Comparison of ENCODE assay signal across 19 cellular contexts in the genomic region with DNA sequence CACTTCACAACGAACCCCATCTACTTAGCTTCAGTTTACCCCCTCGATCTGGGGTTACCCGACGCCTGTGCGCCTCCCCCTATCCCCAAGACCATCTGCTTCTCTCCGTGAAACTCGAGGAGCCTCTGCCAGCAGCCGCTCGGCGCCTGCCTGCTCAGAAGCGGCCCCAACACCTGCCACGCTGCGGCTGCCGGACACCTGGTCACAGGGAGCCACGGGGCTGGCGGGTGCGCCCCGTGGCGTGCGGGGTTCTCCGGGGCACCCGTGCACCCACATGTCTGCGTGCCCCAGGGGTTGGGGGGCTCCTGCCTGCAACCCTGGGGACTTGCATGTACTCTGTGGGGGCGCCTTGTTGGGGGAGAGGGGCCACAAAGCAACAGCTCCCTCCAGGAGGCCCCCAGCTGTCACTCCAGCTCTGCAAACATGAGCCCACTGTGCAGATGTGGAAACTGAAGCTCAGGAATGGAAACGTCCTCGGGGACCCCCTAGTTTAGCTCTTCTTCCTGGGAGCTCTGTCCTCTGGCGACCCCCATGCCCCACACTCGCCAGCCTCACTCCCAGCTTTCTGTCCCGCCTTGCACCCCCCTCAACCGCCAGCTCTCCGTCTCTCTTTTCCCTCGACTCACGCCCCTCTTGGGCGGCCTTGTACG. TPM values are rescaled to one million over a fixed set of nuclear protein-coding genes. Genes with fewer than 3 reads are reported as not detected.
DNase-seq lines count a peak whose midpoint lies in the region; ATAC-seq and TF ChIP-seq lines count a peak whose summit lies in the region.
"Had no signal": no experiment of that assay in that cellular context is flagged by ENCODE, and none has a peak within 500 bp of the region (broad histone marks: within the 10 kb centered on the region; RNA-seq: fewer than 3 reads in every experiment).

No MANE protein-coding gene starts in this region.

- no peak overlapping the region for H3K9ac ChIP-seq in IMR-90 (ENCODE audit: low read depth, low read length)

- no peak overlapping the region for H3K4me2 ChIP-seq in IMR-90 (ENCODE audit: low read depth, low read length)

- H3K27me3 ChIP-seq in IMR-90 (ENCODE audit: control insufficient read depth, insufficient read depth, low read length): no peaks in the 10 kb centered on the region
- H3K27me3 ChIP-seq: brain microvascular endothelial cell, foreskin keratinocyte, sigmoid colon had no signal

- CTCF ChIA-PET in IMR-90 (lab: Yijun Ruan, JAX) (interaction anchor here (0.6 to 1.1 kb wide), 3 partner anchors 13 to 69 kb away, joined by 3 to 5 read pairs (median 3); no protein-coding TSS in a partner anchor), T-cell (lab: Charles Lee) (no interaction called here)

- 81% methylated on average over 17 of the region's 35 CpGs; no CpG with 5 or more reads in 1 of the 2 experiments for WGBS in IMR-90 (ENCODE audit: extremely low coverage in 2 of 2, insufficient read length in 1 of 2), 2 experiments

- DNase-seq in NCI-H345 (lab: John Stamatoyannopoulos, UW) (peak; percentile 19), NCI-H345 treated with DMSO at 0.1 percent for 48 hours (lab: John Stamatoyannopoulos, UW; ENCODE audit: unreplicated experiment) (no peak), IMR-90 (no peak), left kidney (ENCODE audit: low read depth, low spot score) (peak; percentile 59), T-cell (no peak), mesenteric fat pad (ENCODE audit: low spot score) (no peak)
- DNase-seq: activated CD4-positive, alpha-beta T cell treated with anti-CD3 and anti-CD28 coated beads for 1 hour; brain microvascular endothelial cell; cortex of kidney; foreskin keratinocyte; mucosa of descending colon; NCI-H2227 treated with DMSO at 0.1 percent for 48 hours; occipital lobe; sigmoid colon; T1000 had no signal

- H3K4me1 Mint-ChIP-seq in T-cell: no peaks in the 10 kb centered on the region
- H3K4me1 Mint-ChIP-seq: activated T-helper 17 cell treated with anti-CD3 and anti-CD28 coated beads, Interleukin-2, amount 50 U/mL, for 72 hours had no signal

- H3K27me3 Mint-ChIP-seq in T-cell: peaks cover 5 to 9% of the 10 kb centered on the region in 2 donors

- no peak overlapping the region for H4K5ac ChIP-seq in IMR-90 (ENCODE audit: low read depth, low read length)

- no peak overlapping the region for H2BK120ac ChIP-seq in IMR-90 (ENCODE audit: low read depth, low read length)

- H3K9me3 Mint-ChIP-seq in T-cell: no peaks in the 10 kb centered on the region
- H3K9me3 Mint-ChIP-seq: activated T-helper 17 cell treated with anti-CD3 and anti-CD28 coated beads, Interleukin-2, amount 50 U/mL, for 72 hours; IgD-negative memory B cell had no signal

- POLR2A ChIA-PET in IMR-90 (lab: Charles Lee; ENCODE audit: unreplicated experiment): interaction anchor here (0.6 kb wide), 1 partner anchor 60 kb away, joined by 7 read pairs; no protein-coding TSS in a partner anchor
- POLR2A ChIA-PET in T-cell (lab: Charles Lee): no interaction called here

- no peak overlapping the region for H2BK20ac ChIP-seq in IMR-90 (ENCODE audit: low read depth, low read length)

- H3K23ac ChIP-seq in IMR-90 (ENCODE audit: low read depth, low read length): no peak overlapping the region

- H2AFZ ChIP-seq in IMR-90 (replicated peaks; ENCODE audit: low read length, poor library complexity): peak overlapping the region; percentile 43

- no peak for TF ChIP-seq CTCF in IMR-90 (conservative IDR thresholded peaks at IDR 0.05; ENCODE audit: low read depth, low read length)

- H3K36me3 ChIP-seq in IMR-90 (ENCODE audit: control insufficient read depth, insufficient read depth, low read length): no peaks in the 10 kb centered on the region
- H3K36me3 ChIP-seq: brain microvascular endothelial cell, sigmoid colon had no signal

- no peaks in the 10 kb centered on the region for H3K36me3 Mint-ChIP-seq in T-cell
- H3K36me3 Mint-ChIP-seq: IgD-negative memory B cell had no signal

- no peaks in the 10 kb centered on the region for H4K20me1 ChIP-seq in IMR-90 (ENCODE audit: insufficient read depth, low read length)

- H3K27ac ChIP-seq in IMR-90 (ENCODE audit: insufficient read depth, low read length): no peak overlapping the region
- H3K27ac ChIP-seq: brain microvascular endothelial cell, foreskin keratinocyte, sigmoid colon had no signal

- intact Hi-C loops in IMR-90 (cut with micrococcal nuclease): no loop called here

- no TSS peak for BruUV-seq in IMR-90 (replicated peaks; lab: Mats Ljungman, UMichigan)

- H3K9me3 ChIP-seq in IMR-90 (ENCODE audit: control insufficient read depth, insufficient read depth, low read length): no peaks in the 10 kb centered on the region
- H3K9me3 ChIP-seq: mucosa of descending colon, sigmoid colon had no signal

- no peak overlapping the region for H2BK5ac ChIP-seq in IMR-90 (ENCODE audit: low read depth, low read length, poor library complexity, severe bottlenecking)

- TF ChIP-seq RAD21 in IMR-90 (IDR thresholded peaks at IDR 0.05; ENCODE audit: low read length): no peak

- H3K18ac ChIP-seq in IMR-90 (ENCODE audit: low read depth, low read length): no peak overlapping the region

- dilution Hi-C loops in IMR-90 (cut with HindIII; ENCODE audit: low sequenced_read_pairs, unreplicated experiment): no loop called here

- H3K27ac Mint-ChIP-seq in T-cell: no peak overlapping the region
- H3K27ac Mint-ChIP-seq: activated T-helper 17 cell treated with anti-CD3 and anti-CD28 coated beads, Interleukin-2, amount 50 U/mL, for 72 hours; IgD-negative memory B cell had no signal

- no peak overlapping the region for H2AK5ac ChIP-seq in IMR-90 (ENCODE audit: low read depth, low read length)

- H3K56ac ChIP-seq in IMR-90 (ENCODE audit: extremely low read depth, insufficient read depth, low read length): no peak overlapping the region

- no peak overlapping the region for H3K4me3 Mint-ChIP-seq in T-cell
- H3K4me3 Mint-ChIP-seq: activated T-helper 17 cell treated with anti-CD3 and anti-CD28 coated beads, Interleukin-2, amount 50 U/mL, for 72 hours; IgD-negative memory B cell had no signal

- ATAC-seq in IMR-90 (ENCODE audit: low read depth): no peak
- ATAC-seq in T-cell (replicated peaks in 1 of 4): no peak
- ATAC-seq: activated T-helper 17 cell treated with anti-CD3 and anti-CD28 coated beads, Interleukin-2, amount 50 U/mL, for 72 hours had no signal

- in situ Hi-C loops in IMR-90 (cut with MboI; ENCODE audit: low sequenced_read_pairs): no loop called here

- H2BK15ac ChIP-seq in IMR-90 (ENCODE audit: low read depth, low read length): no peak overlapping the region

- TF ChIP-seq POLR2A in IMR-90 (IDR thresholded peaks at IDR 0.05; ENCODE audit: low read depth, low read length): no peak

- no peak overlapping the region for H4K91ac ChIP-seq in IMR-90 (ENCODE audit: insufficient read depth, low read depth, low read length)

- no peak overlapping the region for H3K4me3 ChIP-seq in IMR-90 (ENCODE audit: insufficient read depth, low read depth, low read length)
- H3K4me3 ChIP-seq: mucosa of descending colon, sigmoid colon had no signal

- no peak overlapping the region for H3K4ac ChIP-seq in IMR-90 (ENCODE audit: low read depth, low read length)

- no peaks in the 10 kb centered on the region for H3K4me1 ChIP-seq in IMR-90 (ENCODE audit: control insufficient read depth, insufficient read depth, low read length)
- H3K4me1 ChIP-seq: foreskin keratinocyte, sigmoid colon had no signal

- H4K8ac ChIP-seq in IMR-90 (ENCODE audit: low read depth in 2 of 2, low read length in 2 of 2): no peak overlapping the region

- no peak overlapping the region for H2AK9ac ChIP-seq in IMR-90 (replicated peaks; ENCODE audit: low read depth, low read length, poor library complexity)

- no peaks in the 10 kb centered on the region for H3K9me1 ChIP-seq in IMR-90 (ENCODE audit: insufficient read depth, low read length)

- no peaks in the 10 kb centered on the region for H3K79me1 ChIP-seq in IMR-90 (ENCODE audit: low read depth in 1 of 2, low read length in 2 of 2)

- no peak overlapping the region for H3K14ac ChIP-seq in IMR-90 (replicated peaks; ENCODE audit: low read depth, low read length)

TF ChIP-seq in IMR-90, 13 proteins besides CTCF, POLR2A, EP300 and RAD21 (continues in another document):
- no peak for TF ChIP-seq MAFK (IDR thresholded peaks at IDR 0.05; ENCODE audit: low read depth, low read length)
- TF ChIP-seq MAZ (IDR thresholded peaks at IDR 0.05; ENCODE audit: borderline replicate concordance, low read depth, low read length): no peak
- TF ChIP-seq SMC3 (IDR thresholded peaks at IDR 0.05; ENCODE audit: low read depth, low read length): no peak
- no peak for TF ChIP-seq RFX5 (IDR thresholded peaks at IDR 0.05; ENCODE audit: low read depth, low read length)
- TF ChIP-seq RCOR1 (IDR thresholded peaks at IDR 0.05; ENCODE audit: insufficient replicate concordance, low read length): no peak
- TF ChIP-seq MXI1 (IDR thresholded peaks at IDR 0.05; ENCODE audit: borderline replicate concordance, low read depth, low read length): no peak
- TF ChIP-seq CHD1 (IDR thresholded peaks at IDR 0.05; ENCODE audit: low read depth, low read length): no peak

RNA-seq across cellular contexts. Expression of gene SEMA6B, which starts 7.0 kb away (rescaled TPM):
- total RNA-seq in IMR-90 (2012; rRNA removed) (0.18 and 0.28 TPM in 2 replicates), T-cell (under 1 TPM in 3 of 5 donors, not detected in 2; 0.25 to 0.43 (median 0.32) TPM), mesenteric fat pad (35.1 TPM)
- polyA plus RNA-seq in IMR-90 (2012; rRNA removed): 0.72 and 0.73 TPM in 2 replicates
- 0.63 and 1.6 TPM in 2 replicates for polyA plus RNA-seq in IMR-90 (2012; cell fraction: cytosol; rRNA removed)
- 0.31 and 0.55 TPM in 2 replicates for polyA plus RNA-seq in IMR-90 (2012; cell fraction: nucleus; rRNA removed; ENCODE audit: low replicate concordance)
- polyA plus RNA-seq: IgD-negative memory B cell had no signal

RNA-seq across cellular contexts. Expression of gene LRG1, which starts 26.7 kb away (rescaled TPM):
- total RNA-seq in IMR-90 (2012; rRNA removed): not detected in 2 replicates
- polyA plus RNA-seq in IMR-90 (2012; rRNA removed): 0.03 TPM in 1 of 2 replicates, not detected in the other
- polyA plus RNA-seq in IMR-90 (2012; cell fraction: cytosol; rRNA removed): 0.01 and 0.07 TPM in 2 replicates
- not detected in 2 replicates for polyA plus RNA-seq in IMR-90 (2012; cell fraction: nucleus; rRNA removed; ENCODE audit: low replicate concordance)
- total RNA-seq in T-cell: under 1 TPM in 3 of 5 donors, not detected in 2; 0.13 to 0.32 (median 0.19) TPM
- total RNA-seq in mesenteric fat pad: 4.0 TPM
- total RNA-seq: A673, occipital lobe had no signal

RNA-seq across cellular contexts. Expression of gene PLIN5, which starts 31.5 kb away (rescaled TPM):
- total RNA-seq in IMR-90 (2012; rRNA removed) (not detected in 2 replicates), T-cell (1 to 10 TPM in 2 of 5 donors, under 1 TPM in 3; 0.14 to 2.3 (median 0.99) TPM), mesenteric fat pad (62.5 TPM)
- polyA plus RNA-seq in IMR-90 (2012; rRNA removed): not detected in 2 replicates
- 0.03 and 0.05 TPM in 2 replicates for polyA plus RNA-seq in IMR-90 (2012; cell fraction: cytosol; rRNA removed)
- 0.36 and 0.41 TPM in 2 replicates for polyA plus RNA-seq in IMR-90 (2012; cell fraction: nucleus; rRNA removed; ENCODE audit: low replicate concordance)
- total RNA-seq: foreskin keratinocyte, SK-MEL-5 had no signal
- polyA plus RNA-seq: foreskin keratinocyte, IgD-negative memory B cell had no signal

RNA-seq across cellular contexts. Expression of gene PLIN4, which starts 48.2 kb away (rescaled TPM):
- total RNA-seq in IMR-90 (2012; rRNA removed) (under 0.01 TPM in 2 replicates), T-cell (under 1 TPM in 3 of 5 donors, not detected in 2; 0.06 to 0.16 (median 0.15) TPM), mesenteric fat pad (2,078 TPM)
- polyA plus RNA-seq in IMR-90 (2012; rRNA removed): 0.07 and 0.09 TPM in 2 replicates
- 0.09 and 0.10 TPM in 2 replicates for polyA plus RNA-seq in IMR-90 (2012; cell fraction: cytosol; rRNA removed)
- 0.09 and 0.20 TPM in 2 replicates for polyA plus RNA-seq in IMR-90 (2012; cell fraction: nucleus; rRNA removed; ENCODE audit: low replicate concordance)

Comparison
In these comparisons a context has a peak if more than half of its experiments do, and no peak if none do; other contexts are left out.
1. DNase-seq: peak in NCI-H345 (single experiment) and left kidney (single experiment); none in NCI-H345 treated with DMSO at 0.1 percent for 48 hours (single experiment), IMR-90 (single experiment), T-cell (0 of 34) and mesenteric fat pad (single experiment).
2. RNA of gene SEMA6B, which starts 7.0 kb away (total RNA-seq): 35.1 TPM in mesenteric fat pad (single experiment); 0.25 to 0.43 TPM in T-cell and 0.18 to 0.28 TPM in IMR-90; every median in the first group is over 10 times any median in the second.
3. RNA of gene PLIN5, which starts 31.5 kb away (total RNA-seq): 62.5 TPM in mesenteric fat pad (single experiment); 0.14 to 2.3 TPM in T-cell and not detected in IMR-90; every median in the first group is over 10 times any median in the second.